18 cellular contexts compared by ENCODE assay signal in the genomic region with DNA sequence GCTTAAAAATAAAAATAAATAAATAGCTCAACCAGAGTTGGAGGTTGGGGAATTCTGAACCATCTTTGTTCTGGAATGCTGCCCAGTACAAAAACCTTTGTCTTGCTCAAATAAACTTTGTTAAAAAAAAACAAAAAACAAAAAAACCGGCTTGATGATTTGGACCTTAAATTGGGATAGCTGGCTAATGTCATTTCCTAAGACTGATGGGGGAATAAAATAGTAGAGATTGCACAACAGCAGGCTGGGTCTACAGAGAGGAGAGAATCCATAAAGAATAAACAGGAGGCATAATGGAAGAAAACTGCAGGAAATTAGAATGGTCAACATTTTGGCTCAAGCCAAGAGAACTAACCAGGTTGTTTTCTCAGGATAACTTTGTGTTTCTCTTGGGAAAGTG.
"Had no signal": no experiment of that assay in that cellular context is flagged by ENCODE, and none has a peak within 500 bp of the region (broad histone marks: within the 10 kb centered on the region; RNA-seq: fewer than 3 reads in every experiment).

No MANE protein-coding gene starts in this region.

- H3K9me3 ChIP-seq: adrenal gland, transverse colon had no signal

- H3K4me1 ChIP-seq: adrenal gland, left lung, transverse colon had no signal

- H3K36me3 ChIP-seq: adrenal gland, esophagus squamous epithelium, left lung, transverse colon had no signal

- H3K27ac ChIP-seq: adrenal gland, esophagus squamous epithelium, left lung, transverse colon had no signal

- DNase-seq: activated CD8-positive, alpha-beta memory T cell treated with anti-CD3 and anti-CD28 coated beads for 24 hours; activated CD8-positive, alpha-beta memory T cell treated with anti-CD3 and anti-CD28 coated beads, Interleukin-2, amount 50 U/mL, for 4 hours; activated T-cell treated with anti-CD3 and anti-CD28 coated beads, Interleukin-2, amount 50 U/mL, for 24 hours; adrenal gland; effector CD4-positive, alpha-beta T cell; esophagus squamous epithelium; foreskin fibroblast; left lung; midbrain; natural killer cell; stimulated activated CD4-positive, alpha-beta T cell treated with anti-CD3 and anti-CD28 coated beads, Interleukin-12 subunit alpha, Interleukin-12 subunit beta, amount 100 ng/mL, for 4 hours; stimulated activated CD4-positive, alpha-beta T cell treated with anti-CD3 and anti-CD28 coated beads, Interleukin-4, amount 100 ng/mL, for 4 hours; stimulated activated naive CD8-positive, alpha-beta T cell treated with anti-CD3 and anti-CD28 coated beads, Interleukin-15, Interleukin-2, amounts not matched to agents 100 U/mL and 50 U/mL, for 24 hours; T1000; transverse colon had no signal

- ATAC-seq: activated naive CD4-positive, alpha-beta T cell treated with anti-CD3 and anti-CD28 coated beads, Interleukin-2, amount 50 U/mL, for 72 hours; activated T-helper 17 cell treated with anti-CD3 and anti-CD28 coated beads, Interleukin-2, amount 50 U/mL, for 72 hours; left lung; natural killer cell; stimulated activated naive CD8-positive, alpha-beta T cell treated with anti-CD3 and anti-CD28 coated beads, Interleukin-15, Interleukin-2, amounts not matched to agents 100 U/mL and 50 U/mL, for 24 hours; WTC11 had no signal

- H3K4me3 ChIP-seq: adrenal gland, esophagus squamous epithelium, left lung, transverse colon had no signal

- H3K27me3 ChIP-seq: adrenal gland, esophagus squamous epithelium, left lung, transverse colon had no signal
